Comparison of ENCODE assay signal across 21 cellular contexts in the genomic region with DNA sequence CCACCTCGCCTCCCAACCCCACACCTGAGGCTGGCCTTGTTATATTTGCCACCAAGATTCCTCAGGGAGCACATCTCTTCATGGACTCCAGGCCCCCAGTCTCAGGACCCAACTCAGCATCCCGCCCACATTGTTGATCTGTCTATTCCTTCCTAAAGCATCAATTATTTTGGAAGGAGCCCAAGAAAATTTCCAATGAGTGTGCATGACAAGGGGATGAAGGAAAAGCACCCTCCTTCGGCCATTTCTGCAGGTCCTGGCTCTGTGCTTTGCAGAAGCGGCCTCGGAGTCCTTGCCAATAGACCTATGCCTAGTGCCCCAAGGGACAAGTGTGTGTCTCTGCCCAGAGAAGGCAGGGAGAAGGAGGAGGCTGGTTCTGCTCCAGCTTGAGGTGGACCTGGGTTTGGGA.
DNase-seq lines count a peak whose midpoint lies in the region; ATAC-seq, FAIRE-seq and TF ChIP-seq lines count a peak whose summit lies in the region.
"Had no signal": no experiment of that assay in that cellular context is flagged by ENCODE, and none has a peak within 500 bp of the region (broad histone marks: within the 10 kb centered on the region; RNA-seq: fewer than 3 reads in every experiment).

No MANE protein-coding gene starts in this region.

- POLR2A ChIA-PET in MCF 10A (lab: Yijun Ruan, JAX), result no interaction called here

- H3K36me3 ChIP-seq in heart right ventricle (no peaks in the 10 kb centered on the region), endodermal cell (ENCODE audit: control insufficient read depth, insufficient read depth, low read length) (no peaks in the 10 kb centered on the region), prostate gland (no peaks in the 10 kb centered on the region)
- H3K36me3 ChIP-seq: right lobe of liver, SJSA1 had no signal

- BruUV-seq in MCF 10A (replicated peaks; lab: Mats Ljungman, UMichigan), result no TSS peak

- intact Hi-C loops in heart right ventricle (cut with DNase I) (loop anchor here in 4 of 10 donors (2.0 to 10.0 kb wide), 8 partner anchors 119 to 276 kb away; a partner anchor contains a TSS), left cardiac atrium (cut with DNase I) (no loop called here), prostate gland (cut with DNase I) (loop anchor here (5.0 kb wide), 1 partner anchor 59 kb away; no protein-coding TSS in a partner anchor), MCF 10A (cut with micrococcal nuclease) (no loop called here)

- H3K4me3 Mint-ChIP-seq in endodermal cell (no peak overlapping the region), MCF 10A (ENCODE audit: unreplicated experiment) (no peak overlapping the region)
- H3K4me3 Mint-ChIP-seq: activated CD8-positive, alpha-beta T cell treated with anti-CD3 and anti-CD28 coated beads for 36 hours; activated naive CD8-positive, alpha-beta T cell; CD4-positive, CD25-positive, alpha-beta regulatory T cell; effector memory CD8-positive, alpha-beta T cell; stimulated activated memory B cell treated with anti-CD40 and anti-IgM and Interleukin-4, amounts not matched to agents 10 μg/mL and 1 μg/mL and 100 μg/mL, for 72 hours; WTC11 had no signal

- DNase-seq in heart right ventricle, result no peak
- DNase-seq in left cardiac atrium, result no peak
- peak; percentile 19 for DNase-seq in endodermal cell
- no peak for DNase-seq in prostate gland (ENCODE audit: low spot score)
- DNase-seq in ureter (ENCODE audit: low spot score), result peak; percentile 31
- no peak for DNase-seq in MCF 10A (ENCODE audit: unreplicated experiment)
- no peak for DNase-seq in GM19239 (ENCODE audit: insufficient read length, low spot score)
- DNase-seq: activated CD8-positive, alpha-beta T cell treated with anti-CD3 and anti-CD28 coated beads for 36 hours; CD4-positive, CD25-positive, alpha-beta regulatory T cell; effector memory CD8-positive, alpha-beta T cell; H7; PC-3; T-helper 2 cell had no signal

- TF ChIP-seq CTCF in heart right ventricle (IDR thresholded peaks at IDR 0.05), result no peak
- TF ChIP-seq CTCF in endodermal cell (conservative IDR thresholded peaks at IDR 0.05), result no peak
- TF ChIP-seq CTCF in prostate gland (IDR thresholded peaks at IDR 0.05), result no peak
- no peak for TF ChIP-seq CTCF in MCF 10A (IDR thresholded peaks at IDR 0.05; ENCODE audit: unreplicated experiment)

- H3K9ac ChIP-seq in endodermal cell (ENCODE audit: extremely low read depth, low read length, poor library complexity, severe bottlenecking), result no peak overlapping the region

- no peak for FAIRE-seq in GM19239 (lab: Jason Lieb, UNC)
- FAIRE-seq: GM12891, K562 had no signal

- ATAC-seq in heart right ventricle (no peak), left cardiac atrium (no peak), HG02759 (IDR thresholded peaks at IDR 0.05; ENCODE audit: unreplicated experiment) (no peak)
- ATAC-seq: effector memory CD8-positive, alpha-beta T cell; K562; PC-3; WTC11 had no signal

- CTCF ChIA-PET in MCF 10A (lab: Yijun Ruan, JAX), result interaction anchor here (0.6 kb wide), 1 partner anchor 287 kb away, joined by 3 read pairs; no protein-coding TSS in a partner anchor

- peaks cover 1% of the 10 kb centered on the region for H3K4me1 Mint-ChIP-seq in endodermal cell
- peaks cover 7% of the 10 kb centered on the region for H3K4me1 Mint-ChIP-seq in MCF 10A (ENCODE audit: insufficient read depth, unreplicated experiment)
- H3K4me1 Mint-ChIP-seq: CD4-positive, CD25-positive, alpha-beta regulatory T cell; WTC11 had no signal

- H3K27me3 ChIP-seq in heart right ventricle (no peaks in the 10 kb centered on the region), endodermal cell (ENCODE audit: control insufficient read depth, insufficient read depth, low read length, poor library complexity, severe bottlenecking) (no peaks in the 10 kb centered on the region), prostate gland (replicated peaks; ENCODE audit: insufficient read depth) (no peaks in the 10 kb centered on the region)
- H3K27me3 ChIP-seq: right lobe of liver, SJSA1 had no signal

- no peaks in the 10 kb centered on the region for H3K9me3 Mint-ChIP-seq in endodermal cell
- no peaks in the 10 kb centered on the region for H3K9me3 Mint-ChIP-seq in MCF 10A (ENCODE audit: unreplicated experiment)
- H3K9me3 Mint-ChIP-seq: activated CD8-positive, alpha-beta T cell treated with anti-CD3 and anti-CD28 coated beads for 36 hours; CD4-positive, CD25-positive, alpha-beta regulatory T cell; effector memory CD8-positive, alpha-beta T cell; stimulated activated memory B cell treated with anti-CD40 and anti-IgM and Interleukin-4, amounts not matched to agents 10 μg/mL and 1 μg/mL and 100 μg/mL, for 72 hours; WTC11 had no signal

- H3K27ac ChIP-seq in heart right ventricle (peak overlapping the region; percentile 59 to 89 (median 80)), endodermal cell (ENCODE audit: low read depth, low read length) (no peak overlapping the region), prostate gland (peak overlapping the region; percentile 42 to 48)
- H3K27ac ChIP-seq: SJSA1 had no signal

- H3K27ac Mint-ChIP-seq in endodermal cell (no peak overlapping the region), MCF 10A (ENCODE audit: low read depth, unreplicated experiment) (no peak overlapping the region)
- H3K27ac Mint-ChIP-seq: activated CD8-positive, alpha-beta T cell treated with anti-CD3 and anti-CD28 coated beads for 36 hours; activated naive CD8-positive, alpha-beta T cell; CD4-positive, CD25-positive, alpha-beta regulatory T cell; effector memory CD8-positive, alpha-beta T cell; stimulated activated memory B cell treated with anti-CD40 and anti-IgM and Interleukin-4, amounts not matched to agents 10 μg/mL and 1 μg/mL and 100 μg/mL, for 72 hours; WTC11 had no signal

- H3K27me3 Mint-ChIP-seq in endodermal cell (ENCODE audit: insufficient read depth) (no peaks in the 10 kb centered on the region), MCF 10A (ENCODE audit: insufficient read depth, unreplicated experiment) (no peaks in the 10 kb centered on the region)
- H3K27me3 Mint-ChIP-seq: activated CD8-positive, alpha-beta T cell treated with anti-CD3 and anti-CD28 coated beads for 36 hours; activated naive CD8-positive, alpha-beta T cell; effector memory CD8-positive, alpha-beta T cell; stimulated activated memory B cell treated with anti-CD40 and anti-IgM and Interleukin-4, amounts not matched to agents 10 μg/mL and 1 μg/mL and 100 μg/mL, for 72 hours had no signal

- H3K9me3 ChIP-seq in heart right ventricle (no peaks in the 10 kb centered on the region), endodermal cell (ENCODE audit: control insufficient read depth, low read length) (no peaks in the 10 kb centered on the region), prostate gland (no peaks in the 10 kb centered on the region)
- H3K9me3 ChIP-seq: right lobe of liver, SJSA1 had no signal

- H3K4me3 ChIP-seq in heart right ventricle (no peak overlapping the region), endodermal cell (ENCODE audit: low read length) (no peak overlapping the region), prostate gland (no peak overlapping the region)
- H3K4me3 ChIP-seq: K562, right lobe of liver, SJSA1 had no signal

- H3K36me3 Mint-ChIP-seq in endodermal cell (ENCODE audit: low read depth) (no peaks in the 10 kb centered on the region), MCF 10A (ENCODE audit: insufficient read depth, unreplicated experiment) (no peaks in the 10 kb centered on the region)
- H3K36me3 Mint-ChIP-seq: activated naive CD8-positive, alpha-beta T cell; CD4-positive, CD25-positive, alpha-beta regulatory T cell; stimulated activated memory B cell treated with anti-CD40 and anti-IgM and Interleukin-4, amounts not matched to agents 10 μg/mL and 1 μg/mL and 100 μg/mL, for 72 hours; WTC11 had no signal

- WGBS in heart right ventricle, 2 donors, result 82 to 85% methylated on average over 5 of the region's 5 CpGs
- WGBS in endodermal cell (ENCODE audit: insufficient coverage in 1 of 2, insufficient read length in 1 of 2), 2 experiments, result 83 to 86% methylated on average over 1 to 5 of the region's 5 CpGs
- 91% methylated on average over 5 of the region's 5 CpGs for WGBS in prostate gland

- H3K4me1 ChIP-seq in heart right ventricle, result peaks cover 16 to 63% (median 53%) of the 10 kb centered on the region in 9 donors
- no peaks in the 10 kb centered on the region for H3K4me1 ChIP-seq in endodermal cell (ENCODE audit: control insufficient read depth, insufficient read depth, low read length)
- peaks cover 48% of the 10 kb centered on the region for H3K4me1 ChIP-seq in prostate gland (replicated peaks)
- H3K4me1 ChIP-seq: SJSA1 had no signal

- TF ChIP-seq POLR2A in prostate gland (IDR thresholded peaks at IDR 0.05), result no peak

Comparison
In these comparisons a context has a peak if more than half of its experiments do, and no peak if none do; other contexts are left out.
1. DNase-seq: peak in endodermal cell (single experiment) and ureter (single experiment); none in heart right ventricle (0 of 2), left cardiac atrium (single experiment), prostate gland (single experiment), MCF 10A (single experiment) and GM19239 (single experiment).